Comparison of ENCODE assay signal across 23 cellular contexts in genomic region chr4:153247116-153247490, GRCh38. TPM values are rescaled to one million over a fixed set of nuclear protein-coding genes. Genes with fewer than 3 reads are reported as not detected.
DNase-seq lines count a peak whose midpoint lies in the region; ATAC-seq and TF ChIP-seq lines count a peak whose summit lies in the region.
"Had no signal": no experiment of that assay in that cellular context is flagged by ENCODE, and none has a peak within 500 bp of the region (broad histone marks: within the 10 kb centered on the region; RNA-seq: fewer than 3 reads in every experiment).

No MANE protein-coding gene starts in this region.

- H3K4me1 ChIP-seq in mucosa of rectum (ENCODE audit: control insufficient read depth in 2 of 2, insufficient read depth in 2 of 2, low read length in 2 of 2) (peaks cover 37 to 69% of the 10 kb centered on the region in 2 donors), spleen (peaks cover 8 to 54% (median 26%) of the 10 kb centered on the region in 6 donors), left ventricle myocardium inferior (peaks cover 43% of the 10 kb centered on the region), body of pancreas (peaks cover 56% of the 10 kb centered on the region)

- H3K27me3 ChIP-seq in mucosa of rectum (ENCODE audit: control insufficient read depth in 2 of 2, insufficient read depth in 2 of 2, low read length in 2 of 2) (no peaks in the 10 kb centered on the region), spleen (replicated peaks in 1 of 7) (peaks cover 0 to 7% (median 0%) of the 10 kb centered on the region in 7 donors), left ventricle myocardium inferior (ENCODE audit: low read depth) (no peaks in the 10 kb centered on the region), body of pancreas (no peaks in the 10 kb centered on the region)
- H3K27me3 ChIP-seq: BE2C had no signal

- H3K36me3 ChIP-seq in mucosa of rectum (ENCODE audit: control insufficient read depth in 2 of 2, insufficient read depth in 2 of 2, low read length in 2 of 2) (peaks cover 0 to 2% of the 10 kb centered on the region in 2 donors), spleen (no peaks in the 10 kb centered on the region), left ventricle myocardium inferior (no peaks in the 10 kb centered on the region), body of pancreas (replicated peaks in 1 of 2; ENCODE audit: insufficient read depth in 1 of 2, low read depth in 2 of 2) (no peaks in the 10 kb centered on the region)
- H3K36me3 ChIP-seq: BE2C had no signal

- H3K4me3 ChIP-seq in mucosa of rectum (ENCODE audit: low read length in 2 of 2) (peak overlapping the region in 1 of 2 donors; percentile 2), spleen (no peak overlapping the region), left ventricle myocardium inferior (no peak overlapping the region), body of pancreas (no peak overlapping the region)

- ATAC-seq in GM21619 (IDR thresholded peaks at IDR 0.05; ENCODE audit: unreplicated experiment) (no peak), body of pancreas (no peak), esophagus mucosa (no peak)
- ATAC-seq: HepG2, Panc1 had no signal

- H3K27ac Mint-ChIP-seq in brain: peak overlapping the region in 4 of 5 experiments; percentile 65 to 90 (median 77)
- H3K27ac Mint-ChIP-seq: CD4-positive, CD25-positive, alpha-beta regulatory T cell; HFFc6 had no signal

- TF ChIP-seq CTCF in RWPE1 (conservative IDR thresholded peaks at IDR 0.05; ENCODE audit: low read depth) (no peak), brain (conservative IDR thresholded peaks at IDR 0.05) (no peak), spleen (IDR thresholded peaks at IDR 0.05 in 8 of 11, conservative IDR thresholded peaks at IDR 0.05 in 3 of 11) (no peak), left ventricle myocardium inferior (IDR thresholded peaks at IDR 0.05; ENCODE audit: borderline replicate concordance) (no peak), body of pancreas (IDR thresholded peaks at IDR 0.05) (no peak)

- no peaks in the 10 kb centered on the region for H3K9me3 ChIP-seq in mucosa of rectum (ENCODE audit: control insufficient read depth in 2 of 2, low read length in 2 of 2)
- no peaks in the 10 kb centered on the region for H3K9me3 ChIP-seq in spleen
- no peaks in the 10 kb centered on the region for H3K9me3 ChIP-seq in left ventricle myocardium inferior (replicated peaks)
- no peaks in the 10 kb centered on the region for H3K9me3 ChIP-seq in body of pancreas
- H3K9me3 ChIP-seq: BE2C had no signal

- TF ChIP-seq POLR2A in spleen (IDR thresholded peaks at IDR 0.05): no peak
- TF ChIP-seq POLR2A in body of pancreas (IDR thresholded peaks at IDR 0.05): no peak

- H3K27ac ChIP-seq in RWPE1: peak overlapping the region; percentile 50
- H3K27ac ChIP-seq in mucosa of rectum (ENCODE audit: low read depth in 2 of 2, low read length in 2 of 2): peak overlapping the region; percentile 86 to 88
- H3K27ac ChIP-seq in spleen: peak overlapping the region in 7 of 8 donors; percentile 1 to 53 (median 33)
- H3K27ac ChIP-seq in left ventricle myocardium inferior (replicated peaks): no peak overlapping the region
- H3K27ac ChIP-seq in body of pancreas: no peak overlapping the region

- peak overlapping the region in 3 of 5 experiments; percentile 15 to 27 (median 21) for H3K4me3 Mint-ChIP-seq in brain
- H3K4me3 Mint-ChIP-seq: HFFc6 had no signal

- peaks cover 5% of the 10 kb centered on the region for H3K27me3 Mint-ChIP-seq in brain
- H3K27me3 Mint-ChIP-seq: CD4-positive, CD25-positive, alpha-beta regulatory T cell had no signal

- peaks cover 90% of the 10 kb centered on the region for H3K4me1 Mint-ChIP-seq in brain

- POLR2A ChIA-PET in RWPE1 (lab: Yijun Ruan, JAX; ENCODE audit: low non-redundant PET): no interaction called here

- H3K36me3 Mint-ChIP-seq in brain: peaks cover 35% of the 10 kb centered on the region
- H3K36me3 Mint-ChIP-seq: CD4-positive, CD25-positive, alpha-beta regulatory T cell had no signal

- H3K9ac ChIP-seq in mucosa of rectum (ENCODE audit: low read depth in 1 of 2, low read length in 2 of 2): peak overlapping the region in 1 of 2 donors; percentile 49

- H3K9me3 Mint-ChIP-seq in brain: no peaks in the 10 kb centered on the region
- H3K9me3 Mint-ChIP-seq: CD4-positive, CD25-positive, alpha-beta regulatory T cell; HFFc6 had no signal

- DNase-seq in RWPE1 (ENCODE audit: low spot score): no peak
- no peak for DNase-seq in spleen
- no peak for DNase-seq in left ventricle myocardium inferior
- DNase-seq in body of pancreas: no peak
- DNase-seq: BE2C; CD4-positive, CD25-positive, alpha-beta regulatory T cell; EL; GF-D8; H7; HFFc6; KBM-7; MM.1S; NCI-H1092; NCI-H1436; NCI-H187 treated with DMSO at 0.1 percent for 48 hours; NCI-H2107; NCI-H748 treated with DMSO at 0.1 percent for 48 hours had no signal

- CTCF ChIA-PET in RWPE1 (lab: Yijun Ruan, JAX): no interaction called here

- WGBS in spleen, 5 donors: 70 to 91% (median 73%) methylated on average over 5 to 6 of the region's 6 CpGs
- WGBS in body of pancreas, 2 donors: 83 to 88% methylated on average over 6 of the region's 6 CpGs

- intact Hi-C loops in spleen (cut with DNase I; ENCODE audit: low total_unique reads): no loop called here
- intact Hi-C loops in left ventricle myocardium inferior (cut with micrococcal nuclease): no loop called here
- intact Hi-C loops in body of pancreas (cut with DNase I): no loop called here

RNA-seq across cellular contexts. Expression of gene TRIM2, which starts 42.9 kb away (rescaled TPM):
- polyA plus RNA-seq in brain (ENCODE audit: insufficient read depth, low read depth, low replicate concordance) (17.8 TPM), spleen (10 to 100 TPM in 1 of 3 donors, 1 to 10 TPM in 2; 3.2 to 13.3 (median 4.7) TPM)
- total RNA-seq in spleen (10 to 100 TPM; 28.1 to 77.9 (median 59.1) TPM), left ventricle myocardium inferior (20.2 TPM), body of pancreas (10 to 100 TPM; 31.3 to 42.0 TPM), esophagus mucosa (9.0 TPM)

Comparison
In these comparisons a context has a peak if more than half of its experiments do, and no peak if none do; other contexts are left out.
1. H3K27ac ChIP-seq: peak in RWPE1 (single experiment), mucosa of rectum (2 of 2) and spleen (7 of 8); none in left ventricle myocardium inferior (single experiment) and body of pancreas (0 of 4).